In genomic region chr1:225987491-225988316, GRCh38 we compare ENCODE assay signal across 9 cellular contexts. TPM values are rescaled to one million over a fixed set of nuclear protein-coding genes. Genes with fewer than 3 reads are reported as not detected.
DNase-seq lines count a peak whose midpoint lies in the region; ATAC-seq and TF ChIP-seq lines count a peak whose summit lies in the region.
"Had no signal": no experiment of that assay in that cellular context is flagged by ENCODE, and none has a peak within 500 bp of the region (broad histone marks: within the 10 kb centered on the region; RNA-seq: fewer than 3 reads in every experiment).

No MANE protein-coding gene starts in this region.

- no peak overlapping the region for H3K9ac ChIP-seq in fibroblast of lung (ENCODE audit: insufficient read depth, low read length)

- no peaks in the 10 kb centered on the region for H3K4me1 ChIP-seq in RWPE2 (ENCODE audit: insufficient read depth, poor library complexity, severe bottlenecking)
- H3K4me1 ChIP-seq in fibroblast of lung (ENCODE audit: control insufficient read depth, extremely low read depth, insufficient read depth, low read length) = no peaks in the 10 kb centered on the region
- H3K4me1 ChIP-seq: SJCRH30 had no signal

- H4K20me1 ChIP-seq in fibroblast of lung (ENCODE audit: control insufficient read depth, extremely low read depth, insufficient read depth, low read length) = no peaks in the 10 kb centered on the region

- H2AFZ ChIP-seq in fibroblast of lung (ENCODE audit: low read length) = no peak overlapping the region

- H3K79me2 ChIP-seq in fibroblast of lung (ENCODE audit: control insufficient read depth, insufficient read depth, low read length) = no peaks in the 10 kb centered on the region

- H3K36me3 ChIP-seq in RWPE2 (ENCODE audit: low read depth) = peaks cover 56% of the 10 kb centered on the region
- peaks cover 12% of the 10 kb centered on the region for H3K36me3 ChIP-seq in fibroblast of lung (ENCODE audit: control insufficient read depth, insufficient read depth, low read length)

- TF ChIP-seq CTCF in RWPE2 (IDR thresholded peaks at IDR 0.05; ENCODE audit: poor library complexity, severe bottlenecking) (peak; percentile 58), fibroblast of lung (conservative IDR thresholded peaks at IDR 0.05 in 1 of 2, IDR thresholded peaks at IDR 0.05 in 1 of 2; ENCODE audit: low read depth in 1 of 2, low read length in 2 of 2) (peak; percentile 22 to 75), retinal pigment epithelial cell (conservative IDR thresholded peaks at IDR 0.05; ENCODE audit: low read depth, low read length) (peak; percentile 71)

- no peaks in the 10 kb centered on the region for H3K9me3 ChIP-seq in RWPE2 (ENCODE audit: severe bottlenecking)
- no peaks in the 10 kb centered on the region for H3K9me3 ChIP-seq in fibroblast of lung (ENCODE audit: control insufficient read depth, insufficient read depth, low read depth, low read length)

- H3K27ac ChIP-seq in RWPE2 (ENCODE audit: poor library complexity, severe bottlenecking) (no peak overlapping the region), fibroblast of lung (ENCODE audit: insufficient read depth, low read length) (no peak overlapping the region)
- H3K27ac ChIP-seq: SJCRH30 had no signal

- H3K27me3 ChIP-seq in RWPE2 (ENCODE audit: insufficient read depth, poor library complexity, severe bottlenecking) (no peaks in the 10 kb centered on the region), fibroblast of lung (ENCODE audit: control insufficient read depth, insufficient read depth, low read length) (no peaks in the 10 kb centered on the region)
- H3K27me3 ChIP-seq: SJCRH30 had no signal

- no peak for ATAC-seq in RWPE2 (ENCODE audit: low read depth)
- ATAC-seq in HG03280 (IDR thresholded peaks at IDR 0.05; ENCODE audit: unreplicated experiment) = no peak

- no peak overlapping the region for H3K4me2 ChIP-seq in fibroblast of lung (ENCODE audit: extremely low read depth, insufficient read depth, low read length)

- DNase-seq in DMS53 treated with DMSO at 0.1 percent for 48 hours (lab: John Stamatoyannopoulos, UW; ENCODE audit: unreplicated experiment) (peak; percentile 21), RWPE2 (ENCODE audit: low spot score) (no peak), fibroblast of lung (ENCODE audit: low read depth in 2 of 2) (peak; percentile 44 to 73), retinal pigment epithelial cell (ENCODE audit: low read depth) (no peak), COLO668 (lab: John Stamatoyannopoulos, UW; ENCODE audit: unreplicated experiment) (no peak)
- peak; percentile 58 for DNase-seq in Jurkat, Clone E6-1 (ENCODE audit: low read depth, low spot score)
- DNase-seq in NK-92 treated with Interleukin-12 subunit alpha and Interleukin-12 subunit beta, amount 100 ng/mL, for 24 hours (lab: John Stamatoyannopoulos, UW) = no peak

- no peak overlapping the region for H3K4me3 ChIP-seq in Jurkat, Clone E6-1 (ENCODE audit: low read length)
- H3K4me3 ChIP-seq in RWPE2 (ENCODE audit: severe bottlenecking) (no peak overlapping the region), fibroblast of lung (replicated peaks in 1 of 4; ENCODE audit: control extremely low read depth in 1 of 4, insufficient read depth in 1 of 4, low read depth in 3 of 4, low read length in 4 of 4) (no peak overlapping the region), retinal pigment epithelial cell (ENCODE audit: low read length) (no peak overlapping the region)
- H3K4me3 ChIP-seq: SJCRH30 had no signal

RNA-seq across cellular contexts. Expression of gene SDE2, which starts 11.4 kb away (rescaled TPM):
- 7.2 TPM for polyA plus RNA-seq in Jurkat, Clone E6-1 (2012; ENCODE audit: insufficient read depth, insufficient read length)
- 24.7 and 25.8 TPM in 2 replicates for total RNA-seq in fibroblast of lung
- 17.2 and 17.7 TPM in 2 replicates for polyA plus RNA-seq in fibroblast of lung
- 7.6 and 9.1 TPM in 2 replicates for polyA plus RNA-seq in fibroblast of lung (2012)
- polyA minus RNA-seq in fibroblast of lung (ENCODE audit: low replicate concordance) = 3.6 and 4.0 TPM in 2 replicates

RNA-seq across cellular contexts. Expression of gene LEFTY2, which starts 46.7 kb away (rescaled TPM):
- polyA plus RNA-seq in Jurkat, Clone E6-1 (2012; ENCODE audit: insufficient read depth, insufficient read length) = not detected
- total RNA-seq in fibroblast of lung = under 0.01 TPM in 1 of 2 replicates, not detected in the other
- 0.05 TPM in 1 of 2 replicates, not detected in the other for polyA plus RNA-seq in fibroblast of lung
- polyA plus RNA-seq in fibroblast of lung (2012) = 0.05 TPM in 1 of 2 replicates, not detected in the other
- not detected in 2 replicates for polyA minus RNA-seq in fibroblast of lung (ENCODE audit: low replicate concordance)

Comparison
In these comparisons a context has a peak if more than half of its experiments do, and no peak if none do; other contexts are left out.
1. DNase-seq: peak in DMS53 treated with DMSO at 0.1 percent for 48 hours (single experiment), Jurkat, Clone E6-1 (single experiment) and fibroblast of lung (2 of 2); none in RWPE2 (single experiment), retinal pigment epithelial cell (single experiment), NK-92 treated with Interleukin-12 subunit alpha and Interleukin-12 subunit beta, amount 100 ng/mL, for 24 hours (single experiment) and COLO668 (single experiment).
2. Peak in every context shown above with its lines, with median percentiles within 50 percentile points of each other: CTCF ChIP-seq.